Comparison of ENCODE assay signal across 9 cellular contexts in genomic region chr5:140322751-140323731, GRCh38. TPM values are rescaled to one million over a fixed set of nuclear protein-coding genes. Genes with fewer than 3 reads are reported as not detected.
DNase-seq lines count a peak whose midpoint lies in the region; ATAC-seq and TF ChIP-seq lines count a peak whose summit lies in the region.
"Had no signal": no experiment of that assay in that cellular context is flagged by ENCODE, and none has a peak within 500 bp of the region (broad histone marks: within the 10 kb centered on the region; RNA-seq: fewer than 3 reads in every experiment).

No MANE protein-coding gene starts in this region.

- no peaks in the 10 kb centered on the region for H3K27me3 Mint-ChIP-seq in activated naive CD8-positive, alpha-beta T cell treated with anti-CD3 and anti-CD28 coated beads, Interleukin-2, amount 50 U/mL, for 24 hours
- H3K27me3 Mint-ChIP-seq in activated naive CD8-positive, alpha-beta T cell treated with anti-CD3 and anti-CD28 coated beads for 36 hours: no peaks in the 10 kb centered on the region
- no peaks in the 10 kb centered on the region for H3K27me3 Mint-ChIP-seq in T-cell

- intact Hi-C loops in dorsolateral prefrontal cortex (cut with DNase I) (no loop called here), mucosa of descending colon (cut with DNase I, micrococcal nuclease) (no loop called here)

- DNase-seq in activated naive CD8-positive, alpha-beta T cell treated with anti-CD3 and anti-CD28 coated beads, Interleukin-2, amount 50 U/mL, for 24 hours: no peak
- no peak for DNase-seq in activated naive CD8-positive, alpha-beta T cell treated with anti-CD3 and anti-CD28 coated beads for 36 hours
- DNase-seq in dorsolateral prefrontal cortex (peak in 8 of 10 donors; percentile 25 to 71 (median 54)), mucosa of descending colon (no peak), BE2C (no peak), T-cell (no peak), NCI-H2107 (lab: John Stamatoyannopoulos, UW) (no peak)
- DNase-seq: CD8-positive, alpha-beta memory T cell had no signal

- H3K36me3 Mint-ChIP-seq in activated naive CD8-positive, alpha-beta T cell treated with anti-CD3 and anti-CD28 coated beads, Interleukin-2, amount 50 U/mL, for 24 hours (ENCODE audit: low read depth): no peaks in the 10 kb centered on the region
- peaks cover 1% of the 10 kb centered on the region for H3K36me3 Mint-ChIP-seq in activated naive CD8-positive, alpha-beta T cell treated with anti-CD3 and anti-CD28 coated beads for 36 hours
- no peaks in the 10 kb centered on the region for H3K36me3 Mint-ChIP-seq in T-cell
- H3K36me3 Mint-ChIP-seq: CD8-positive, alpha-beta memory T cell had no signal

- no peaks in the 10 kb centered on the region for H3K36me3 ChIP-seq in mucosa of descending colon (ENCODE audit: low read depth)
- H3K36me3 ChIP-seq in BE2C: no peaks in the 10 kb centered on the region

- no peaks in the 10 kb centered on the region for H3K9me3 Mint-ChIP-seq in activated naive CD8-positive, alpha-beta T cell treated with anti-CD3 and anti-CD28 coated beads, Interleukin-2, amount 50 U/mL, for 24 hours
- no peaks in the 10 kb centered on the region for H3K9me3 Mint-ChIP-seq in activated naive CD8-positive, alpha-beta T cell treated with anti-CD3 and anti-CD28 coated beads for 36 hours
- H3K9me3 Mint-ChIP-seq in T-cell: no peaks in the 10 kb centered on the region
- H3K9me3 Mint-ChIP-seq: CD8-positive, alpha-beta memory T cell had no signal

- ATAC-seq in activated naive CD8-positive, alpha-beta T cell treated with anti-CD3 and anti-CD28 coated beads, Interleukin-2, amount 50 U/mL, for 24 hours: peak; percentile 27
- peak; percentile 14 for ATAC-seq in mucosa of descending colon
- ATAC-seq in T-cell (replicated peaks in 1 of 4): no peak
- ATAC-seq in HG03378 (IDR thresholded peaks at IDR 0.05; ENCODE audit: unreplicated experiment): no peak

- peak overlapping the region in 1 of 59 donors; percentile 27 for H3K4me3 ChIP-seq in dorsolateral prefrontal cortex
- no peak overlapping the region for H3K4me3 ChIP-seq in mucosa of descending colon
- no peak overlapping the region for H3K4me3 ChIP-seq in BE2C (ENCODE audit: low read depth, low read length)

- H3K27me3 ChIP-seq in dorsolateral prefrontal cortex (no peaks in the 10 kb centered on the region), BE2C (no peaks in the 10 kb centered on the region)

- no peak overlapping the region for H3K4me3 Mint-ChIP-seq in activated naive CD8-positive, alpha-beta T cell treated with anti-CD3 and anti-CD28 coated beads, Interleukin-2, amount 50 U/mL, for 24 hours
- H3K4me3 Mint-ChIP-seq in activated naive CD8-positive, alpha-beta T cell treated with anti-CD3 and anti-CD28 coated beads for 36 hours: no peak overlapping the region
- no peak overlapping the region for H3K4me3 Mint-ChIP-seq in T-cell
- H3K4me3 Mint-ChIP-seq: CD8-positive, alpha-beta memory T cell had no signal

- TF ChIP-seq CTCF in dorsolateral prefrontal cortex (IDR thresholded peaks at IDR 0.05 in 54 of 56, conservative IDR thresholded peaks at IDR 0.05 in 2 of 56; ENCODE audit: low read depth in 1 of 56, partially characterized antibody in 56 of 56): no peak
- no peak for TF ChIP-seq CTCF in mucosa of descending colon (IDR thresholded peaks at IDR 0.05)
- no peak for TF ChIP-seq CTCF in BE2C (IDR thresholded peaks at IDR 0.05; ENCODE audit: low read depth, low read length)

- peaks cover 14% of the 10 kb centered on the region for H3K4me1 Mint-ChIP-seq in activated naive CD8-positive, alpha-beta T cell treated with anti-CD3 and anti-CD28 coated beads, Interleukin-2, amount 50 U/mL, for 24 hours
- peaks cover 6% of the 10 kb centered on the region for H3K4me1 Mint-ChIP-seq in activated naive CD8-positive, alpha-beta T cell treated with anti-CD3 and anti-CD28 coated beads for 36 hours
- no peaks in the 10 kb centered on the region for H3K4me1 Mint-ChIP-seq in T-cell
- H3K4me1 Mint-ChIP-seq: CD8-positive, alpha-beta memory T cell had no signal

- H3K9me3 ChIP-seq in mucosa of descending colon (no peaks in the 10 kb centered on the region), BE2C (no peaks in the 10 kb centered on the region)

- H3K4me1 ChIP-seq in mucosa of descending colon (ENCODE audit: low read depth) (no peaks in the 10 kb centered on the region), BE2C (no peaks in the 10 kb centered on the region)

- CTCF ChIA-PET in T-cell (lab: Charles Lee): interaction anchor here in 1 of 2 donors (0.7 kb wide), 1 partner anchor 83 kb away, joined by 3 read pairs; no protein-coding TSS in a partner anchor

- H3K27ac Mint-ChIP-seq in activated naive CD8-positive, alpha-beta T cell treated with anti-CD3 and anti-CD28 coated beads, Interleukin-2, amount 50 U/mL, for 24 hours: no peak overlapping the region
- no peak overlapping the region for H3K27ac Mint-ChIP-seq in activated naive CD8-positive, alpha-beta T cell treated with anti-CD3 and anti-CD28 coated beads for 36 hours
- H3K27ac Mint-ChIP-seq in T-cell: no peak overlapping the region
- H3K27ac Mint-ChIP-seq: CD8-positive, alpha-beta memory T cell had no signal

- POLR2A ChIA-PET in T-cell (lab: Charles Lee): interaction anchor here (0.6 to 0.7 kb wide), 3 partner anchors 41 to 108 kb away, joined by 3 to 7 read pairs (median 4); no protein-coding TSS in a partner anchor

- H3K27ac ChIP-seq in dorsolateral prefrontal cortex: peak overlapping the region in 58 of 59 donors; percentile 6 to 87 (median 74)

RNA-seq across cellular contexts. Expression of gene PFDN1, which starts 20.1 kb away (rescaled TPM):
- total RNA-seq in activated naive CD8-positive, alpha-beta T cell treated with anti-CD3 and anti-CD28 coated beads for 36 hours: 10 to 100 TPM; 64.0 to 68.5 TPM
- 10 to 100 TPM; 43.9 to 80.3 (median 64.1) TPM for total RNA-seq in dorsolateral prefrontal cortex
- 10 to 100 TPM; 33.5 to 48.0 (median 35.9) TPM for total RNA-seq in mucosa of descending colon
- polyA plus RNA-seq in BE2C (2012; ENCODE audit: insufficient read depth, insufficient read length, low read depth): 99.7 TPM
- 10 to 100 TPM; 26.9 to 32.2 (median 28.1) TPM for total RNA-seq in T-cell

RNA-seq across cellular contexts. Expression of gene HBEGF, which starts 23.4 kb away (rescaled TPM):
- total RNA-seq in activated naive CD8-positive, alpha-beta T cell treated with anti-CD3 and anti-CD28 coated beads for 36 hours: 1 to 10 TPM; 5.7 TPM
- total RNA-seq in dorsolateral prefrontal cortex (10 to 100 TPM in 46 of 120 experiments, 1 to 10 TPM in 74; 5.3 to 27.6 (median 9.3) TPM), mucosa of descending colon (10 to 100 TPM in 2 of 3 donors, 1 to 10 TPM in 1; 8.8 to 15.7 (median 13.1) TPM), T-cell (1 to 10 TPM in 3 of 5 donors, under 1 TPM in 2; 0.47 to 2.8 (median 1.9) TPM)
- 9.8 TPM for polyA plus RNA-seq in BE2C (2012; ENCODE audit: insufficient read depth, insufficient read length, low read depth)
- polyA plus RNA-seq: CD8-positive, alpha-beta memory T cell had no signal

RNA-seq across cellular contexts. Expression of gene SLC4A9, which starts 37.0 kb away (rescaled TPM):
- not detected for total RNA-seq in activated naive CD8-positive, alpha-beta T cell treated with anti-CD3 and anti-CD28 coated beads for 36 hours
- total RNA-seq in dorsolateral prefrontal cortex: 1 to 10 TPM in 89 of 120 experiments, under 1 TPM in 31; 0.28 to 4.5 (median 1.6) TPM
- under 1 TPM in 2 of 3 donors, not detected in 1; 0.23 to 0.46 TPM for total RNA-seq in mucosa of descending colon
- polyA plus RNA-seq in BE2C (2012; ENCODE audit: insufficient read depth, insufficient read length, low read depth): not detected
- under 1 TPM in 1 of 5 donors, not detected in 4; 0.18 TPM for total RNA-seq in T-cell
- total RNA-seq: CD8-positive, alpha-beta memory T cell had no signal
- polyA plus RNA-seq: CD8-positive, alpha-beta memory T cell had no signal

Comparison
In these comparisons a context has a peak if more than half of its experiments do, and no peak if none do; other contexts are left out.
1. ATAC-seq: peak in activated naive CD8-positive, alpha-beta T cell treated with anti-CD3 and anti-CD28 coated beads, Interleukin-2, amount 50 U/mL, for 24 hours (single experiment) and mucosa of descending colon (single experiment); none in T-cell (0 of 4) and HG03378 (single experiment).
2. DNase-seq: peak in dorsolateral prefrontal cortex (8 of 10); none in activated naive CD8-positive, alpha-beta T cell treated with anti-CD3 and anti-CD28 coated beads, Interleukin-2, amount 50 U/mL, for 24 hours (single experiment), activated naive CD8-positive, alpha-beta T cell treated with anti-CD3 and anti-CD28 coated beads for 36 hours (single experiment), mucosa of descending colon (0 of 3), BE2C (single experiment), T-cell (0 of 34) and NCI-H2107 (single experiment).